ENCODE assay signal across 18 cellular contexts in the genomic region with DNA sequence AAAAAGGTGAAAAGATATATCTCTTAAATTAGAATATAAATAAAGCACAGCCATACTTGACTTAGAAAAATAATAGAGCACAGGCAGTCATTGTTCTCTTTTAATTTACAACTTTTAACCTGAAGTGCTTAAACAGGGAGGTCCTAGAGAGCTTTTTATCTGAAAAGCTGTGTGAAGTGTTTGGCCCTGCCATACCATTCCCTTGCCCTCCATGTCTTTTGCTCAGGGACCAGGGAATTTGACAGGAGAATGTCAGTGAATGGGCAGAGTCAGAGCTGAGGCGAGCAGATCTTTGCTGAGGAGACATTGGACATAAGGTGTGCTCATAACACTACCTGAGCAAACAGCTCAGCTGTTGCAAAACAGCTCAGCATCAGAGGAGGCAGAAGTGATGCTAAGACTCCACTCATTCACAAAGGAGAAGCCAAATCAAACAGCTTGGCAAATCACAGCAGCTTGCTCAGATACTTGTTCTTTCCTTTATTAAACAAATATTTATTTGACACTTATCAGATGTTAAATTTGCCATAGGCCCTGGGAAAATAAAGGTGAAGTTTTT.
"Had no signal": no experiment of that assay in that cellular context is flagged by ENCODE, and none has a peak within 500 bp of the region (broad histone marks: within the 10 kb centered on the region; RNA-seq: fewer than 3 reads in every experiment).

No MANE protein-coding gene starts in this region.

- H3K9me3 ChIP-seq: esophagus squamous epithelium, testis, tibial nerve had no signal

- H3K9me3 Mint-ChIP-seq: dendritic cell treated with granulocyte-macrophage colony-stimulating factor and Interleukin-4, amounts not matched to agents 40 ng/mL and 50 ng/mL, for 4 days; effector memory CD8-positive, alpha-beta T cell; memory B cell; natural killer cell; neural crest cell had no signal

- H3K36me3 ChIP-seq: esophagus squamous epithelium, heart left ventricle, tibial nerve had no signal

- H3K4me3 ChIP-seq: esophagus squamous epithelium, heart left ventricle, smooth muscle cell, testis, tibial nerve had no signal

- H3K4me1 ChIP-seq: heart left ventricle, testis, tibial nerve had no signal

- H3K4me1 Mint-ChIP-seq: mesothelial cell of epicardium, natural killer cell, neural crest cell had no signal

- H3K4me3 Mint-ChIP-seq: dendritic cell treated with granulocyte-macrophage colony-stimulating factor and Interleukin-4, amounts not matched to agents 40 ng/mL and 50 ng/mL, for 4 days; effector memory CD8-positive, alpha-beta T cell; memory B cell; mesothelial cell of epicardium; natural killer cell; neural crest cell had no signal

- H3K27ac ChIP-seq: esophagus squamous epithelium, heart left ventricle, testis, tibial nerve had no signal

- H3K27me3 ChIP-seq: testis, tibial nerve had no signal

- ATAC-seq: effector memory CD8-positive, alpha-beta T cell; heart left ventricle; left colon; natural killer cell; right cardiac atrium; stimulated activated naive CD8-positive, alpha-beta T cell treated with anti-CD3 and anti-CD28 coated beads, Interleukin-15, Interleukin-2, amounts not matched to agents 100 U/mL and 50 U/mL, for 24 hours had no signal

- H3K36me3 Mint-ChIP-seq: memory B cell, mesothelial cell of epicardium, natural killer cell had no signal

- H3K27ac Mint-ChIP-seq: dendritic cell treated with granulocyte-macrophage colony-stimulating factor and Interleukin-4, amounts not matched to agents 40 ng/mL and 50 ng/mL, for 4 days; effector memory CD8-positive, alpha-beta T cell; memory B cell; mesothelial cell of epicardium; natural killer cell had no signal

- DNase-seq: cerebellar nuclear complex; effector memory CD8-positive, alpha-beta T cell; esophagus squamous epithelium; foreskin fibroblast; heart left ventricle; hippocampal formation; left colon; natural killer cell; right cardiac atrium; stimulated activated CD4-positive, alpha-beta T cell treated with anti-CD3 and anti-CD28 coated beads, Interleukin-2, amount 100 ng/mL, for 48 hours; stimulated activated naive CD8-positive, alpha-beta T cell treated with anti-CD3 and anti-CD28 coated beads, Interleukin-15, Interleukin-2, amounts not matched to agents 100 U/mL and 50 U/mL, for 24 hours; testis had no signal
